1 cellular context compared by ENCODE assay signal in genomic region chr7:45026013-45026412, GRCh38.
TF ChIP-seq lines count a peak whose summit lies in the region.

No MANE protein-coding gene starts in this region.

TF ChIP-seq in GM12878, 131 proteins besides CTCF, POLR2A, EP300 and RAD21:
- TF ChIP-seq SMARCA5 (IDR thresholded peaks at IDR 0.05) (no peak), ZNF687 (IDR thresholded peaks at IDR 0.05) (no peak), JUNB (IDR thresholded peaks at IDR 0.05) (peak; percentile 76), HDAC6 (IDR thresholded peaks at IDR 0.05; ENCODE audit: unreplicated experiment) (no peak), STAT3 (IDR thresholded peaks at IDR 0.05; ENCODE audit: low read depth, low read length) (no peak), NFXL1 (IDR thresholded peaks at IDR 0.05; ENCODE audit: borderline replicate concordance) (no peak), NFIC (IDR thresholded peaks at IDR 0.05; ENCODE audit: low read depth, low read length) (no peak; the same call in 1 of the 2 replicates), RB1 (IDR thresholded peaks at IDR 0.05; ENCODE audit: borderline replicate concordance) (no peak), IKZF1 (conservative IDR thresholded peaks at IDR 0.05) (peak; percentile 27; the same call in 1 of the 2 replicates), ETV6 (conservative IDR thresholded peaks at IDR 0.05 in 1 of 2, IDR thresholded peaks at IDR 0.05 in 1 of 2; ENCODE audit: borderline replicate concordance in 1 of 2, low read depth in 1 of 2) (peak in 1 of 2 experiments; percentile 26; a peak in 1 of 4 replicates), TCF12 (IDR thresholded peaks at IDR 0.05; ENCODE audit: low read depth, low read length) (no peak), BCL11A (IDR thresholded peaks at IDR 0.05; ENCODE audit: low read depth, low read length) (no peak), IRF5 (IDR thresholded peaks at IDR 0.05; ENCODE audit: borderline replicate concordance) (no peak), CHD2 (IDR thresholded peaks at IDR 0.05; ENCODE audit: borderline replicate concordance, low read depth, low read length) (no peak), PAX5 (IDR thresholded peaks at IDR 0.05; ENCODE audit: borderline replicate concordance, low read depth, low read length) (no peak), IKZF2 (IDR thresholded peaks at IDR 0.05) (peak in 1 of 2 experiments; percentile 34; a peak in 2 of 4 replicates), NR2F1 (conservative IDR thresholded peaks at IDR 0.05) (no peak), EED (IDR thresholded peaks at IDR 0.05; ENCODE audit: low read depth) (peak; percentile 58; the same call in 1 of the 2 replicates), SMC3 (IDR thresholded peaks at IDR 0.05; ENCODE audit: borderline replicate concordance, low read length) (no peak), RUNX3 (IDR thresholded peaks at IDR 0.05; ENCODE audit: low read length) (peak; percentile 21; the same call in 1 of the 2 replicates), PBX3 (IDR thresholded peaks at IDR 0.05; ENCODE audit: insufficient replicate concordance, low read depth, low read length) (no peak), E2F4 (IDR thresholded peaks at IDR 0.05; ENCODE audit: low read depth, low read length) (no peak), NBN (IDR thresholded peaks at IDR 0.05) (no peak), ZBED1 (IDR thresholded peaks at IDR 0.05; ENCODE audit: borderline replicate concordance) (no peak)
